ENCODE assay signal across 8 cellular contexts in genomic region chr1:41418868-41419583, GRCh38. TPM values are rescaled to one million over a fixed set of nuclear protein-coding genes. Genes with fewer than 3 reads are reported as not detected.
DNase-seq lines count a peak whose midpoint lies in the region; ATAC-seq, FAIRE-seq and TF ChIP-seq lines count a peak whose summit lies in the region.

No MANE protein-coding gene starts in this region.

- peak; percentile 100 for DNase-seq in DMS 273 treated with DMSO at 0.1 percent for 48 hours (lab: John Stamatoyannopoulos, UW)
- DNase-seq in NCI-H69 (lab: John Stamatoyannopoulos, UW) = peak; percentile 83
- DNase-seq in epithelial cell of proximal tubule (ENCODE audit: low read depth) = peak; percentile 29
- peak in 5 of 6 donors; percentile 64 to 86 (median 75) for DNase-seq in pancreas
- no peak for DNase-seq in GM12891 (ENCODE audit: insufficient read length, low spot score)
- DNase-seq in COLO829 (ENCODE audit: low spot score) = no peak
- no peak for DNase-seq in activated naive CD4-positive, alpha-beta T cell treated with anti-CD3 and anti-CD28 coated beads, Interleukin-2, amount 10 ng/mL, durations not matched to agents 7 days and 5 days

- no peaks in the 10 kb centered on the region for H3K4me1 Mint-ChIP-seq in activated naive CD4-positive, alpha-beta T cell treated with anti-CD3 and anti-CD28 coated beads, Interleukin-2, amount 10 ng/mL, durations not matched to agents 7 days and 5 days

- H3K4me3 ChIP-seq in epithelial cell of proximal tubule (ENCODE audit: low read depth, low read length) = no peak overlapping the region
- no peak overlapping the region for H3K4me3 ChIP-seq in pancreas

- CTCF ChIA-PET in activated naive CD4-positive, alpha-beta T cell treated with anti-CD3 and anti-CD28 coated beads, Interleukin-2, amount 10 ng/mL, durations not matched to agents 7 days and 5 days (lab: Charles Lee) = interaction anchor here (0.6 to 4.9 kb wide), 8 partner anchors 9 to 150 kb away, joined by 3 to 26 read pairs (median 12); no protein-coding TSS in a partner anchor

- no peak overlapping the region for H3K4me3 Mint-ChIP-seq in activated naive CD4-positive, alpha-beta T cell treated with anti-CD3 and anti-CD28 coated beads, Interleukin-2, amount 10 ng/mL, durations not matched to agents 7 days and 5 days

- no peaks in the 10 kb centered on the region for H3K9me3 Mint-ChIP-seq in activated naive CD4-positive, alpha-beta T cell treated with anti-CD3 and anti-CD28 coated beads, Interleukin-2, amount 10 ng/mL, durations not matched to agents 7 days and 5 days

- H3K36me3 ChIP-seq in pancreas = no peaks in the 10 kb centered on the region

- ATAC-seq in pancreas = peak; percentile 70 to 84 (median 80)
- ATAC-seq in HG03457 (IDR thresholded peaks at IDR 0.05; ENCODE audit: unreplicated experiment) = no peak

- H3K27ac ChIP-seq in pancreas = peak overlapping the region; percentile 55 to 71 (median 62)

- H3K27me3 Mint-ChIP-seq in activated naive CD4-positive, alpha-beta T cell treated with anti-CD3 and anti-CD28 coated beads, Interleukin-2, amount 10 ng/mL, durations not matched to agents 7 days and 5 days = peaks cover 14% of the 10 kb centered on the region

- intact Hi-C loops in pancreas (cut with DNase I) = loop anchor here (5.0 to 10.0 kb wide), 3 partner anchors 137 to 152 kb away; no protein-coding TSS in a partner anchor

- H3K27ac Mint-ChIP-seq in activated naive CD4-positive, alpha-beta T cell treated with anti-CD3 and anti-CD28 coated beads, Interleukin-2, amount 10 ng/mL, durations not matched to agents 7 days and 5 days = no peak overlapping the region

- TF ChIP-seq POLR2A in GM12891 (IDR thresholded peaks at IDR 0.05; ENCODE audit: low read depth, low read length) = no peak

- FAIRE-seq in pancreas (lab: Jason Lieb, UNC) (no peak), GM12891 (lab: Jason Lieb, UNC) (no peak)

- no peaks in the 10 kb centered on the region for H3K9me3 ChIP-seq in pancreas

- H3K4me1 ChIP-seq in pancreas = no peaks in the 10 kb centered on the region

- H3K36me3 Mint-ChIP-seq in activated naive CD4-positive, alpha-beta T cell treated with anti-CD3 and anti-CD28 coated beads, Interleukin-2, amount 10 ng/mL, durations not matched to agents 7 days and 5 days = no peaks in the 10 kb centered on the region

- peak; percentile 8 for TF ChIP-seq CTCF in epithelial cell of proximal tubule (conservative IDR thresholded peaks at IDR 0.05; ENCODE audit: low read depth, low read length)
- no peak for TF ChIP-seq CTCF in pancreas (IDR thresholded peaks at IDR 0.05)

- no peaks in the 10 kb centered on the region for H3K27me3 ChIP-seq in pancreas

- 45 to 50% methylated on average over 16 of the region's 16 CpGs for WGBS in pancreas, 2 donors

TF ChIP-seq in GM12891, 5 proteins besides CTCF, POLR2A, EP300 and RAD21:
- no peak for TF ChIP-seq TAF1 (IDR thresholded peaks at IDR 0.05; ENCODE audit: low read depth, low read length)
- TF ChIP-seq POU2F2 (IDR thresholded peaks at IDR 0.05; ENCODE audit: low read depth, low read length) = no peak
- TF ChIP-seq PAX5 (IDR thresholded peaks at IDR 0.05; ENCODE audit: insufficient read depth, low read length, severe bottlenecking) = no peak
- no peak for TF ChIP-seq SPI1 (IDR thresholded peaks at IDR 0.05; ENCODE audit: low read depth, low read length)
TF ChIP-seq in GM12891: peak in this region for 0.

RNA-seq across cellular contexts. Expression of gene FOXO6, which starts 57.8 kb away (rescaled TPM):
- total RNA-seq in epithelial cell of proximal tubule (0.52 and 0.72 TPM in 2 replicates), pancreas (1 to 10 TPM in 4 of 6 donors, under 1 TPM in 2; 0.79 to 2.0 (median 1.2) TPM)
- 1 to 10 TPM; 1.1 to 1.8 TPM for polyA plus RNA-seq in pancreas
- 0.19 TPM for polyA plus RNA-seq in GM12891 (2012; ENCODE audit: low read depth, missing spikeins)

Comparison
In these comparisons a context has a peak if more than half of its experiments do, and no peak if none do; other contexts are left out.
1. DNase-seq: peak in DMS 273 treated with DMSO at 0.1 percent for 48 hours (single experiment), NCI-H69 (single experiment), epithelial cell of proximal tubule (single experiment) and pancreas (5 of 6); none in GM12891 (single experiment), COLO829 (single experiment) and activated naive CD4-positive, alpha-beta T cell treated with anti-CD3 and anti-CD28 coated beads, Interleukin-2, amount 10 ng/mL, durations not matched to agents 7 days and 5 days (single experiment).